In genomic region chr19:6812612-6813011, GRCh38 we compare ENCODE assay signal across 1 cellular context.
TF ChIP-seq lines count a peak whose summit lies in the region.

No MANE protein-coding gene starts in this region.

TF ChIP-seq in SK-N-SH, 30 proteins besides CTCF, POLR2A, EP300 and RAD21 (continued from another document):
- TF ChIP-seq, protein P1, sequence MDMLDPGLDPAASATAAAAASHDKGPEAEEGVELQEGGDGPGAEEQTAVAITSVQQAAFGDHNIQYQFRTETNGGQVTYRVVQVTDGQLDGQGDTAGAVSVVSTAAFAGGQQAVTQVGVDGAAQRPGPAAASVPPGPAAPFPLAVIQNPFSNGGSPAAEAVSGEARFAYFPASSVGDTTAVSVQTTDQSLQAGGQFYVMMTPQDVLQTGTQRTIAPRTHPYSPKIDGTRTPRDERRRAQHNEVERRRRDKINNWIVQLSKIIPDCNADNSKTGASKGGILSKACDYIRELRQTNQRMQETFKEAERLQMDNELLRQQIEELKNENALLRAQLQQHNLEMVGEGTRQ (IDR thresholded peaks at IDR 0.05; ENCODE audit: borderline replicate concordance, low read depth, low read length) = no peak
- TF ChIP-seq JUND (IDR thresholded peaks at IDR 0.05) (no peak), GABPA (IDR thresholded peaks at IDR 0.05; ENCODE audit: low read depth) (no peak), ELF1 (IDR thresholded peaks at IDR 0.05) (no peak), NRF1 (IDR thresholded peaks at IDR 0.05; ENCODE audit: low read depth, low read length) (no peak), FOXJ3 (CRISPR knock-in tag; IDR thresholded peaks at IDR 0.05) (no peak), POLR2AphosphoS5 (IDR thresholded peaks at IDR 0.05; ENCODE audit: low read depth, low read length) (no peak), CHD2 (IDR thresholded peaks at IDR 0.05; ENCODE audit: low read length, partially characterized antibody) (no peak), ZBTB33 (IDR thresholded peaks at IDR 0.05; ENCODE audit: borderline replicate concordance, low read depth) (no peak), TEAD4 (IDR thresholded peaks at IDR 0.05; ENCODE audit: borderline replicate concordance, insufficient read depth) (no peak), MXI1 (IDR thresholded peaks at IDR 0.05; ENCODE audit: low read depth, low read length) (no peak), SMC3 (IDR thresholded peaks at IDR 0.05; ENCODE audit: low read depth, low read length) (no peak), MEF2A (IDR thresholded peaks at IDR 0.05; ENCODE audit: borderline replicate concordance, low read depth) (no peak), EZH2phosphoT487 (IDR thresholded peaks at IDR 0.05; ENCODE audit: borderline replicate concordance, low read depth) (no peak), GATA2 (CRISPR knock-in tag; IDR thresholded peaks at IDR 0.05) (no peak)
- TF ChIP-seq, protein P2, sequence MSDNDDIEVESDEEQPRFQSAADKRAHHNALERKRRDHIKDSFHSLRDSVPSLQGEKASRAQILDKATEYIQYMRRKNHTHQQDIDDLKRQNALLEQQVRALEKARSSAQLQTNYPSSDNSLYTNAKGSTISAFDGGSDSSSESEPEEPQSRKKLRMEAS (IDR thresholded peaks at IDR 0.05; ENCODE audit: low read depth) = no peak
